8 cellular contexts compared by ENCODE assay signal in genomic region chr1:68116643-68117235, GRCh38.
DNase-seq lines count a peak whose midpoint lies in the region; ATAC-seq and TF ChIP-seq lines count a peak whose summit lies in the region.

No MANE protein-coding gene starts in this region.

- intact Hi-C loops in PC-9 (cut with micrococcal nuclease; ENCODE audit: unreplicated experiment), result loop anchor here (1.0 to 10.0 kb wide), 4 partner anchors 226 to 858 kb away; no protein-coding TSS in a partner anchor
- intact Hi-C loops in heart left ventricle (cut with DNase I), result loop anchor here in 9 of 10 donors (1.0 to 10.0 kb wide), 16 partner anchors 205 to 1621 kb away; partner anchors contain the start of gene RPE65 (in 2 of the 9)

- ATAC-seq in DND-41 (ENCODE audit: insufficient read depth, low read depth), result peak; percentile 37; the same call in 1 of the 3 replicates
- peak in 1 of 4 donors; percentile 37 for ATAC-seq in heart left ventricle
- ATAC-seq in GM18505 (IDR thresholded peaks at IDR 0.05; ENCODE audit: unreplicated experiment), result no peak
- ATAC-seq in HG03045 (IDR thresholded peaks at IDR 0.05; ENCODE audit: unreplicated experiment), result no peak

- no peaks in the 10 kb centered on the region for H3K9me2 ChIP-seq in PC-9 (ENCODE audit: insufficient read depth)

- H3K27ac ChIP-seq in DND-41 (ENCODE audit: low read length), result no peak overlapping the region
- H3K27ac ChIP-seq in PC-9, result no peak overlapping the region
- H3K27ac ChIP-seq in heart left ventricle, result no peak overlapping the region

- DNase-seq in DND-41 (peak; percentile 37), PC-9 (peak; percentile 40 to 62), heart left ventricle (peak in 4 of 5 donors; percentile 31 to 51 (median 40)), retinal pigment epithelial cell (ENCODE audit: low read depth) (no peak)
- peak; percentile 23 for DNase-seq in activated naive CD4-positive, alpha-beta T cell treated with anti-CD3 and anti-CD28 coated beads, Interleukin-2, amount 50 U/mL, for 16 hours

- CTCF ChIA-PET in PC-9 (lab: Charles Lee), result interaction anchor here (0.8 kb wide), 1 partner anchor 483 kb away, joined by 4 read pairs; no protein-coding TSS in a partner anchor

- no peak for TF ChIP-seq EP300 in Ishikawa (IDR thresholded peaks at IDR 0.05; ENCODE audit: borderline replicate concordance)

- 3 to 6% (median 5%) methylated on average over 3 of the region's 3 CpGs for WGBS in heart left ventricle, 4 donors

- peak; percentile 93 for TF ChIP-seq RAD21 in Ishikawa (IDR thresholded peaks at IDR 0.05; ENCODE audit: low read depth)

- H4K20me1 ChIP-seq in DND-41 (ENCODE audit: insufficient read depth, low read length), result no peaks in the 10 kb centered on the region
- H4K20me1 ChIP-seq in PC-9 (ENCODE audit: insufficient read depth), result no peaks in the 10 kb centered on the region

- TF ChIP-seq CTCF in DND-41 (IDR thresholded peaks at IDR 0.05; ENCODE audit: borderline replicate concordance, extremely low read depth, low read length, poor library complexity, severe bottlenecking) (peak; percentile 91), PC-9 (conservative IDR thresholded peaks at IDR 0.05) (peak; percentile 98), heart left ventricle (IDR thresholded peaks at IDR 0.05) (peak; percentile 78 to 89 (median 87)), retinal pigment epithelial cell (conservative IDR thresholded peaks at IDR 0.05; ENCODE audit: low read depth, low read length) (peak; percentile 78)

- 0 out of 2 replicates have a peak, but pooled peaks cover 4% of the 10 kb centered on the region for H3K4me1 ChIP-seq in DND-41 (ENCODE audit: insufficient read depth, low read length)
- no peaks in the 10 kb centered on the region for H3K4me1 ChIP-seq in PC-9 (replicated peaks; ENCODE audit: insufficient read depth)
- peaks cover 0 to 27% (median 14%) of the 10 kb centered on the region in 12 donors for H3K4me1 ChIP-seq in heart left ventricle

- H3K79me2 ChIP-seq in DND-41 (ENCODE audit: insufficient read depth, low read length) (no peaks in the 10 kb centered on the region), PC-9 (ENCODE audit: low read depth) (no peaks in the 10 kb centered on the region)

- BruUV-seq in PC-9 (replicated peaks; lab: Mats Ljungman, UMichigan), result no TSS peak

- H3K27me3 ChIP-seq in DND-41 (ENCODE audit: insufficient read depth, low read length, poor library complexity) (peaks cover 5% of the 10 kb centered on the region), PC-9 (ENCODE audit: insufficient read depth, low read depth) (no peaks in the 10 kb centered on the region), heart left ventricle (no peaks in the 10 kb centered on the region)

- no peak overlapping the region for H3K9ac ChIP-seq in DND-41 (ENCODE audit: low read depth, low read length)

- H3K4me3 ChIP-seq in DND-41 (ENCODE audit: low read depth in 1 of 2, low read length in 2 of 2) (peak overlapping the region in 1 of 2 experiments; percentile 22; a peak in 1 of 4 replicates), PC-9 (no peak overlapping the region), heart left ventricle (peak overlapping the region in 7 of 12 donors; percentile 19 to 44 (median 23)), retinal pigment epithelial cell (ENCODE audit: low read length) (no peak overlapping the region)

- no peaks in the 10 kb centered on the region for H3K9me3 ChIP-seq in DND-41 (ENCODE audit: insufficient read depth, low read length, severe bottlenecking)
- H3K9me3 ChIP-seq in PC-9 (ENCODE audit: insufficient read depth, low read depth), result no peaks in the 10 kb centered on the region
- no peaks in the 10 kb centered on the region for H3K9me3 ChIP-seq in heart left ventricle

- H3K4me2 ChIP-seq in DND-41 (ENCODE audit: insufficient read depth, low read length) (peak overlapping the region; percentile 54), PC-9 (0 out of 2 replicates have a peak overlapping the region, but pooled peaks have one; percentile 1)

- POLR2A ChIA-PET in PC-9 (lab: Charles Lee; ENCODE audit: unreplicated experiment), result no interaction called here

- peak overlapping the region; percentile 41; the same call in 1 of the 2 replicates for H2AFZ ChIP-seq in DND-41 (ENCODE audit: low read depth, low read length)
- H2AFZ ChIP-seq in PC-9, result no peak overlapping the region

- TF ChIP-seq POLR2A in heart left ventricle (IDR thresholded peaks at IDR 0.05), result no peak
- TF ChIP-seq POLR2A in GM18505 (IDR thresholded peaks at IDR 0.05; ENCODE audit: borderline replicate concordance, extremely low read depth, insufficient read depth, insufficient read length), result no peak

- H3K36me3 ChIP-seq in DND-41 (ENCODE audit: insufficient read depth, low read length) (no peaks in the 10 kb centered on the region), PC-9 (ENCODE audit: low read depth) (no peaks in the 10 kb centered on the region), heart left ventricle (peaks cover 0 to 5% (median 0%) of the 10 kb centered on the region in 9 donors)

- no peaks in the 10 kb centered on the region for H3F3A ChIP-seq in PC-9 (ENCODE audit: insufficient read depth, low read depth)

TF ChIP-seq in Ishikawa, 13 proteins besides CTCF, POLR2A, EP300 and RAD21:
- TF ChIP-seq CEBPB (IDR thresholded peaks at IDR 0.05) (peak; percentile 55; the same call in 1 of the 2 replicates), CREB1 (IDR thresholded peaks at IDR 0.05; ENCODE audit: low read depth) (no peak)
TF ChIP-seq in Ishikawa: peak in this region for 1.

Comparison
In these comparisons a context has a peak if more than half of its experiments do, and no peak if none do; other contexts are left out.
1. H3K4me3 ChIP-seq: peak in heart left ventricle (7 of 12); none in PC-9 (single experiment) and retinal pigment epithelial cell (single experiment).
2. Peak in every context shown above with its lines, with median percentiles within 50 percentile points of each other: CTCF ChIP-seq.